Comparison of ENCODE assay signal across 25 cellular contexts in genomic region chr6:2004888-2005287, GRCh38.
"Had no signal": no experiment of that assay in that cellular context is flagged by ENCODE, and none has a peak within 500 bp of the region (broad histone marks: within the 10 kb centered on the region; RNA-seq: fewer than 3 reads in every experiment).

No MANE protein-coding gene starts in this region.

- DNase-seq: natural killer cell; occipital lobe; ovary; posterior cingulate gyrus; psoas muscle; right cardiac atrium; right lobe of liver; sigmoid colon; small intestine; stimulated activated CD4-positive, alpha-beta T cell treated with anti-CD3 and anti-CD28 coated beads, Interleukin-15, amount 100 ng/mL, for 24 hours; stimulated activated CD4-positive, alpha-beta T cell treated with anti-CD3 and anti-CD28 coated beads, Interleukin-2, amount 100 ng/mL, for 24 hours; stimulated activated CD4-positive, alpha-beta T cell treated with anti-CD3 and anti-CD28 coated beads, Interleukin-2, amount 100 ng/mL, for 48 hours; stimulated activated CD4-positive, alpha-beta T cell treated with anti-CD3 and anti-CD28 coated beads, Interleukin-4, amount 100 ng/mL, for 24 hours; stimulated activated naive B cell treated with anti-CD40 and anti-IgM and Interleukin-4, amounts not matched to agents 10 μg/mL and 1 μg/mL and 100 μg/mL, for 72 hours; stimulated activated naive CD4-positive, alpha-beta T cell treated with Interleukin-2 at 50 U/mL for 16 hours; stomach; thyroid gland; trophoblast cell; upper lobe of left lung had no signal

- H3K4me1 ChIP-seq: neural progenitor cell, parathyroid adenoma, psoas muscle, sigmoid colon, thyroid gland, tibial nerve, vagina had no signal

- H3K9me3 ChIP-seq: ovary, right lobe of liver, thoracic aorta, upper lobe of left lung, vagina had no signal

- H3K27me3 ChIP-seq: neural progenitor cell, ovary, right lobe of liver, sigmoid colon, stomach, thyroid gland, tibial nerve, upper lobe of left lung, vagina had no signal

- ATAC-seq: natural killer cell; psoas muscle; right cardiac atrium; right lobe of liver; stimulated activated effector memory CD8-positive, alpha-beta T cell treated with anti-CD3 and anti-CD28 coated beads, Interleukin-12 subunit alpha, Interleukin-12 subunit beta, amount 100 ng/mL, for 72 hours; stimulated activated naive B cell treated with anti-CD40 and anti-IgM and Interleukin-4, amounts not matched to agents 10 μg/mL and 1 μg/mL and 100 μg/mL, for 72 hours had no signal

- H3K4me3 ChIP-seq: neural progenitor cell, ovary, psoas muscle, right lobe of liver, sigmoid colon, stomach, thoracic aorta, thyroid gland, tibial nerve, upper lobe of left lung, vagina had no signal

- H3K36me3 ChIP-seq: neural progenitor cell, ovary, right lobe of liver, sigmoid colon, thoracic aorta, thyroid gland, tibial nerve, upper lobe of left lung, vagina had no signal

- H3K27ac ChIP-seq: neural progenitor cell, ovary, parathyroid adenoma, psoas muscle, right lobe of liver, sigmoid colon, stomach, thoracic aorta, thyroid gland, tibial nerve, upper lobe of left lung, vagina had no signal
